ENCODE assay signal across 12 cellular contexts in genomic region chr5:83097582-83098265, GRCh38. TPM values are rescaled to one million over a fixed set of nuclear protein-coding genes. Genes with fewer than 3 reads are reported as not detected.
DNase-seq lines count a peak whose midpoint lies in the region; ATAC-seq and TF ChIP-seq lines count a peak whose summit lies in the region.
"Had no signal": no experiment of that assay in that cellular context is flagged by ENCODE, and none has a peak within 500 bp of the region (broad histone marks: within the 10 kb centered on the region; RNA-seq: fewer than 3 reads in every experiment).

No MANE protein-coding gene starts in this region.

- H3K27ac ChIP-seq in aorta (ENCODE audit: low read depth in 1 of 2, low read length in 2 of 2), result no peak overlapping the region
- no peak overlapping the region for H3K27ac ChIP-seq in effector memory CD4-positive, alpha-beta T cell (ENCODE audit: insufficient read depth, low read length, poor library complexity, severe bottlenecking)
- H3K27ac ChIP-seq: sigmoid colon had no signal

- no peaks in the 10 kb centered on the region for H3K4me1 ChIP-seq in aorta (ENCODE audit: control insufficient read depth in 1 of 2, insufficient read depth in 2 of 2, low read length in 2 of 2)
- no peaks in the 10 kb centered on the region for H3K4me1 ChIP-seq in effector memory CD4-positive, alpha-beta T cell (ENCODE audit: control insufficient read depth, insufficient read depth, low read length, poor library complexity, severe bottlenecking)
- H3K4me1 ChIP-seq: sigmoid colon had no signal

- no peaks in the 10 kb centered on the region for H3K9me3 ChIP-seq in aorta (ENCODE audit: control insufficient read depth, low read length)
- H3K9me3 ChIP-seq in effector memory CD4-positive, alpha-beta T cell (ENCODE audit: control insufficient read depth, low read length), result peaks cover 11% of the 10 kb centered on the region

- H3K27me3 ChIP-seq in aorta (ENCODE audit: control insufficient read depth in 1 of 2, insufficient read depth in 2 of 2, low read length in 1 of 2), result no peaks in the 10 kb centered on the region
- H3K27me3 ChIP-seq in effector memory CD4-positive, alpha-beta T cell (replicated peaks; ENCODE audit: control insufficient read depth, insufficient read depth, low read length, poor library complexity, severe bottlenecking), result no peaks in the 10 kb centered on the region
- H3K27me3 ChIP-seq: sigmoid colon had no signal

- 17 to 29% methylated on average over 2 of the region's 2 CpGs for WGBS in aorta, 2 donors

- no peak for ATAC-seq in aorta (ENCODE audit: low FRiP score)
- ATAC-seq: activated T-cell treated with anti-CD3 and anti-CD28 coated beads, Interleukin-2, amount 50 U/mL, for 72 hours; WTC11 had no signal

- TF ChIP-seq CTCF in GM20000 (IDR thresholded peaks at IDR 0.05; ENCODE audit: extremely low read depth, missing control alignments), result no peak
- TF ChIP-seq CTCF in fibroblast of villous mesenchyme (IDR thresholded peaks at IDR 0.05; ENCODE audit: insufficient read depth, low read depth, low read length), result no peak

- H3K36me3 ChIP-seq in aorta (ENCODE audit: control insufficient read depth in 1 of 2, insufficient read depth in 2 of 2, low read length in 1 of 2), result no peaks in the 10 kb centered on the region
- no peaks in the 10 kb centered on the region for H3K36me3 ChIP-seq in effector memory CD4-positive, alpha-beta T cell (ENCODE audit: control insufficient read depth, insufficient read depth, low read length)
- H3K36me3 ChIP-seq: sigmoid colon had no signal

- no peak overlapping the region for H3K4me3 ChIP-seq in fibroblast of villous mesenchyme (ENCODE audit: low read depth, low read length)
- no peak overlapping the region for H3K4me3 ChIP-seq in aorta (ENCODE audit: low read length in 2 of 2)
- no peak overlapping the region for H3K4me3 ChIP-seq in effector memory CD4-positive, alpha-beta T cell (ENCODE audit: insufficient read depth, low read depth, low read length, poor library complexity, severe bottlenecking)
- H3K4me3 ChIP-seq: sigmoid colon had no signal

- DNase-seq in A172 (ENCODE audit: low spot score) (peak; percentile 18), GM20000 (ENCODE audit: low spot score) (peak; percentile 7), RPMI7951 (ENCODE audit: low read depth) (peak; percentile 39), fibroblast of villous mesenchyme (ENCODE audit: low read depth) (peak; percentile 18), amygdala (lab: John Stamatoyannopoulos, UW) (no peak), aorta (no peak), NCI-H2171 treated with DMSO at 0.1 percent for 48 hours (lab: John Stamatoyannopoulos, UW) (no peak)
- no peak for DNase-seq in effector memory CD4-positive, alpha-beta T cell
- DNase-seq: activated T-cell treated with anti-CD3 and anti-CD28 coated beads, Interleukin-2, amount 50 U/mL, for 72 hours; NCI-H2171; sigmoid colon had no signal

- intact Hi-C loops in aorta (cut with DNase I), result no loop called here

RNA-seq across cellular contexts. Expression of gene XRCC4, which starts 20.4 kb away (rescaled TPM):
- 34.0 and 47.7 TPM in 2 replicates for total RNA-seq in A172 (2014; rRNA removed; shearing (Covaris generic))
- total RNA-seq in RPMI7951 (2014; rRNA removed; shearing (Covaris generic)), result 20.8 and 30.9 TPM in 2 replicates
- total RNA-seq in fibroblast of villous mesenchyme (13.0 and 14.5 TPM in 2 replicates), aorta (10 to 100 TPM in 1 of 2 donors, 1 to 10 TPM in 1; 9.9 to 10.7 TPM)
- 10 to 100 TPM; 12.8 to 19.0 TPM for polyA plus RNA-seq in aorta

RNA-seq across cellular contexts. Expression of gene TMEM167A, which starts 20.5 kb away (rescaled TPM):
- 122 and 139 TPM in 2 replicates for total RNA-seq in A172 (2014; rRNA removed; shearing (Covaris generic))
- total RNA-seq in RPMI7951 (2014; rRNA removed; shearing (Covaris generic)), result 117 and 145 TPM in 2 replicates
- total RNA-seq in fibroblast of villous mesenchyme (55.7 and 91.1 TPM in 2 replicates), aorta (10 to 100 TPM; 77.4 to 80.9 TPM)
- polyA plus RNA-seq in aorta, result 10 to 100 TPM; 53.5 to 62.7 TPM

Comparison
In these comparisons a context has a peak if more than half of its experiments do, and no peak if none do; other contexts are left out.
1. DNase-seq: peak in A172 (single experiment), GM20000 (single experiment), RPMI7951 (single experiment) and fibroblast of villous mesenchyme (single experiment); none in amygdala (0 of 56), aorta (0 of 2), effector memory CD4-positive, alpha-beta T cell (0 of 3) and NCI-H2171 treated with DMSO at 0.1 percent for 48 hours (single experiment).